In the genomic region with DNA sequence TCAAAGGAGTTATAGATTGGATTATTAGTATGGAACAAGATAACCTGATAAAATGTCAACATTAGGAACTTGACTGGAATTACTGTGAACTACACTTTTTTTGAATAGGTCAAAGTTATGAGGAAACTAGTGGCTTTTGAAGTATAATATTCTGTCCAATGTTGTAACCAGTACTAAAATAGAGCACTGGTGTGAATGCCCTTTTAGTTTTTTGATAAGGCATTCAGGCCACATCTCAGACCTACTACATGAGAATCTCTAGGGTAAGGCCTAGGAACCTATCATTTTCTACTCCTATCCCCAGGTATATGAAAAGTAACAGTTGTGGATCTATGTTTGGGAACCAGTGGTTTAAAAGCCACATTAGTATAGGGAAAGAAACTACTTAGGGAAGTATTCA, we compare ENCODE assay signal across 1 cellular context.
TF ChIP-seq lines count a peak whose summit lies in the region.

No MANE protein-coding gene starts in this region.

TF ChIP-seq in HepG2, 621 proteins besides CTCF, POLR2A, EP300 and RAD21:
- no peak for TF ChIP-seq ZNF253 (CRISPR knock-in tag; IDR thresholded peaks at IDR 0.05; ENCODE audit: borderline replicate concordance)
- TF ChIP-seq ZNF549 (CRISPR knock-in tag; IDR thresholded peaks at IDR 0.05) = no peak
